24 cellular contexts compared by ENCODE assay signal in genomic region chr2:140186201-140186775, GRCh38.
A peak's percentile ranks its signal among the peaks of the same experiment; 100 is the strongest.
DNase-seq lines count a peak whose midpoint lies in the region; ATAC-seq and TF ChIP-seq lines count a peak whose summit lies in the region.
"Had no signal": no experiment of that assay in that cellular context is flagged by ENCODE, and none has a peak within 500 bp of the region (broad histone marks: within the 10 kb centered on the region; RNA-seq: fewer than 3 reads in every experiment).

No MANE protein-coding gene starts in this region.

- no peak overlapping the region for H3K4me3 ChIP-seq in left ventricle myocardium inferior
- H3K4me3 ChIP-seq in fibroblast of the aortic adventitia (ENCODE audit: low read depth, low read length), result no peak overlapping the region
- H3K4me3 ChIP-seq: BLaER1, GM12878, HAP-1, Peyer's patch had no signal

- H3K9me3 Mint-ChIP-seq in chondrocyte (ENCODE audit: low read depth), result no peaks in the 10 kb centered on the region

- H3K4me1 Mint-ChIP-seq in chondrocyte (ENCODE audit: low read depth), result peaks cover 16% of the 10 kb centered on the region

- no peak overlapping the region for H3K4me3 Mint-ChIP-seq in chondrocyte (ENCODE audit: unreplicated experiment)
- H3K4me3 Mint-ChIP-seq: CD4-positive, alpha-beta T cell had no signal

- peaks cover 6% of the 10 kb centered on the region for H3K27me3 Mint-ChIP-seq in chondrocyte (ENCODE audit: low read depth)
- H3K27me3 Mint-ChIP-seq: CD4-positive, alpha-beta T cell had no signal

- peak; percentile 37 for ATAC-seq in Right ventricle myocardium inferior
- ATAC-seq: GM12878 had no signal

- no peak for TF ChIP-seq CTCF in left ventricle myocardium inferior (IDR thresholded peaks at IDR 0.05; ENCODE audit: borderline replicate concordance)
- no peak for TF ChIP-seq CTCF in chondrocyte (IDR thresholded peaks at IDR 0.05)
- no peak for TF ChIP-seq CTCF in fibroblast of the aortic adventitia (IDR thresholded peaks at IDR 0.05; ENCODE audit: insufficient read depth, low read length)

- DNase-seq in Right ventricle myocardium inferior (ENCODE audit: missing footprints) (no peak), left ventricle myocardium inferior (no peak), chondrocyte (ENCODE audit: low spot score) (no peak), fibroblast of the aortic adventitia (ENCODE audit: low read depth) (peak; percentile 31), renal cortical epithelial cell (ENCODE audit: low read depth) (peak; percentile 22), posterior cingulate gyrus (no peak), epidermal melanocyte (ENCODE audit: insufficient read length, low spot score) (no peak)
- DNase-seq in activated CD8-positive, alpha-beta memory T cell treated with anti-CD3 and anti-CD28 coated beads, Interleukin-2, amount 50 U/mL, for 48 hours, result no peak
- DNase-seq: ACHN; CD4-positive, alpha-beta T cell; COR-L47; DMS79 treated with DMSO at 0.1 percent for 48 hours; KG1; NCI-H1092 treated with DMSO at 0.1 percent for 48 hours; NCI-H1436 treated with DMSO at 0.1 percent for 48 hours; NCI-H2029; NCI-H524 treated with DMSO at 0.1 percent for 48 hours; NCI-H82; Peyer's patch had no signal

- peak overlapping the region; percentile 79 for H3K27ac Mint-ChIP-seq in chondrocyte (ENCODE audit: unreplicated experiment)
- H3K27ac Mint-ChIP-seq: CD4-positive, alpha-beta T cell had no signal

- no peaks in the 10 kb centered on the region for H3K36me3 Mint-ChIP-seq in chondrocyte (ENCODE audit: low read depth)

- intact Hi-C loops in Right ventricle myocardium inferior (cut with DNase I), result no loop called here
- intact Hi-C loops in left ventricle myocardium inferior (cut with micrococcal nuclease), result no loop called here
- intact Hi-C loops in posterior cingulate gyrus (cut with DNase I), result no loop called here

- H3K36me3 ChIP-seq in left ventricle myocardium inferior, result no peaks in the 10 kb centered on the region
- H3K36me3 ChIP-seq: BLaER1, HAP-1, Peyer's patch had no signal

- H3K9me3 ChIP-seq in left ventricle myocardium inferior (replicated peaks), result no peaks in the 10 kb centered on the region
- H3K9me3 ChIP-seq: BLaER1, HAP-1, Peyer's patch had no signal

- peaks cover 14% of the 10 kb centered on the region for H3K4me1 ChIP-seq in left ventricle myocardium inferior
- H3K4me1 ChIP-seq: BLaER1, HAP-1, Peyer's patch had no signal

- H3K27ac ChIP-seq in left ventricle myocardium inferior (replicated peaks), result no peak overlapping the region
- H3K27ac ChIP-seq: 22Rv1, BLaER1, HL-60, Peyer's patch had no signal

- no peaks in the 10 kb centered on the region for H3K27me3 ChIP-seq in left ventricle myocardium inferior (ENCODE audit: low read depth)
- H3K27me3 ChIP-seq: BLaER1, Peyer's patch had no signal

Comparison
In these comparisons a context has a peak if more than half of its experiments do, and no peak if none do; other contexts are left out.
1. DNase-seq: peak in fibroblast of the aortic adventitia (single experiment) and renal cortical epithelial cell (single experiment); none in Right ventricle myocardium inferior (single experiment), left ventricle myocardium inferior (single experiment), chondrocyte (single experiment), posterior cingulate gyrus (0 of 10), epidermal melanocyte (single experiment) and activated CD8-positive, alpha-beta memory T cell treated with anti-CD3 and anti-CD28 coated beads, Interleukin-2, amount 50 U/mL, for 48 hours (single experiment).